ENCODE assay signal across 15 cellular contexts in the genomic region with DNA sequence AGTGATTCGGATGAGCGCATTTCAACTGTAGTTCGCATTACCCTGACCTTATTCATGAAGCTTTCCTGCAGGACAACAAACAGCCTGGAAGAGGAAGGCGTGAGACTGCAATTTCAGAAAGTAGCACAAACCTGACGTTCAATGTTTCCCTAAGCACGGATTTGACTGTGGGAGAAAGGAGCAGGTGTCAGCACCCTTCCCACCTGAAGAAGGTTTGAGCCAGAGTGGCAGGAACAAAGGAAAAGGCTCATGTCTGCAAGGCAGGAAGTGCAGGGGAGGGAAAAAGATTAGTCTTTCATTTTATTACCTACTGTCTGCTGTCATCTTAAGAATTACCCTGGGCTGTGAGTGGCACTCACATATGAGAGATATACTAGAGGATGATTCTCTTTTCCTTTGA.
"Had no signal": no experiment of that assay in that cellular context is flagged by ENCODE, and none has a peak within 500 bp of the region (broad histone marks: within the 10 kb centered on the region; RNA-seq: fewer than 3 reads in every experiment).

No MANE protein-coding gene starts in this region.

- DNase-seq: dermis blood vessel endothelial cell; foreskin keratinocyte; hippocampal formation; left colon; mesendoderm; naive B cell; occipital lobe; pancreas; right cardiac atrium; stimulated activated CD4-positive, alpha-beta T cell treated with anti-CD3 and anti-CD28 coated beads, Interleukin-2, amount 100 ng/mL, for 48 hours; stimulated activated naive CD8-positive, alpha-beta T cell treated with anti-CD3 and anti-CD28 coated beads, Interleukin-15, Interleukin-2, amounts not matched to agents 100 U/mL and 50 U/mL, for 24 hours; thyroid gland; uterus had no signal

- H3K4me1 ChIP-seq: foreskin keratinocyte, pancreas, suprapubic skin, thyroid gland, uterus had no signal

- H3K27me3 ChIP-seq: foreskin keratinocyte, pancreas, suprapubic skin, thyroid gland, uterus had no signal

- H3K4me3 ChIP-seq: pancreas, smooth muscle cell, suprapubic skin, thyroid gland, uterus had no signal

- H3K36me3 ChIP-seq: pancreas, suprapubic skin, thyroid gland, uterus had no signal

- H3K27ac ChIP-seq: foreskin keratinocyte, pancreas, suprapubic skin, thyroid gland, uterus had no signal

- H3K9me3 ChIP-seq: pancreas, suprapubic skin, thyroid gland, uterus had no signal

- H3K4me2 ChIP-seq: smooth muscle cell had no signal
